Comparison of ENCODE assay signal across 13 cellular contexts in the genomic region with DNA sequence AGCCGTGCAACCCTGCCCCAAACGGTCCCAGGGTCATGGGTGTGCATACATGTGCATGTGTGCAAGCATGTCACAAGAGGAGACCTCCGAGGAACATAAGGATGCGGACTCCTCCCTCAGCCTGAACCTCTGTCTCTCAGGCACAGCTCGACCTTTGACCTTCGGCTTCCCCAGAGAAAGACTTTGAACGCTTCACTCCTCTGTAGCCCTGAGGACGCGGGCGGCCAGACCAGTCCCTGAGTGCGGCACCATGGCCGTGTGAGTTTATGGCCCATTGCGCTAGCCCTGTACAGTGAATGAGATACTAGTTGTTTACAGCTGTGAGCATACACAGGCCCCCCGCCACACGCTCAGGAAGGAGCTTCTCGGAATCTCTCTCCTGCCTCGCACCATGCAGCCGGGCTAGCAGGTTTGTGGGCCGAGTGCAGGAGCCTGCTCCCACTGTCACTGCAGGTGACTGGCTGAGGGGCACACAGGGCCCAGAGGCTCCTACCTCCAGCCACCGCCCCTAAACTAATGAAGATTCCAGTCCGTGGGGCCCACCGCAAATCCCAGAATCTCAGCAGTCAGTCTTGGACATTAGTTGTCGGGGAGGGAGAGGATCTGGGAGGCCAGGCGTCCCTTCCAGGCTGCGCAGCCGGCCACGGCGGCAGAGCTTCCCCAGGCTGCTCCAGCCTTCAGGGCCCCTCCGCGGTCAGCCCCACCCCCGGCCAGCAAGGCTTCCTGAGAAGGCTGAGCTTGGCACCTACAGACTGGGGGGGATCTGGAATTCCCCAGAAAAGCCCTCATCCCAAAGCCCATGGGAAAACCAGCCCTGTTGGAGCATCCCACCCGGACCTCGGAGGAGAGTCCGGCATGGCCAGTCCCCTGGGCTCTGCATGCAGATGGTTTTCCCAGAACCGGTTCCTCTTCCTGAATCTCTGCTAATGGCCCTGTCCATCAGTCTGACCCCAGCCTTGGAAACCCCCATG. TPM values are rescaled to one million over a fixed set of nuclear protein-coding genes. Genes with fewer than 3 reads are reported as not detected.
DNase-seq lines count a peak whose midpoint lies in the region; ATAC-seq and TF ChIP-seq lines count a peak whose summit lies in the region.
"Had no signal": no experiment of that assay in that cellular context is flagged by ENCODE, and none has a peak within 500 bp of the region (broad histone marks: within the 10 kb centered on the region; RNA-seq: fewer than 3 reads in every experiment).

No MANE protein-coding gene starts in this region.

- H3K4me3 Mint-ChIP-seq in HFFc6, result no peak overlapping the region
- no peak overlapping the region for H3K4me3 Mint-ChIP-seq in activated naive CD8-positive, alpha-beta T cell treated with anti-CD3 and anti-CD28 coated beads, Interleukin-2, amount 50 U/mL, for 24 hours

- peak overlapping the region; percentile 54 for H3K27ac Mint-ChIP-seq in HFFc6
- peak overlapping the region; percentile 96 for H3K27ac Mint-ChIP-seq in activated naive CD8-positive, alpha-beta T cell treated with anti-CD3 and anti-CD28 coated beads, Interleukin-2, amount 50 U/mL, for 24 hours

- DNase-seq in HFFc6 (no peak), left ventricle myocardium superior (peak; percentile 41), gastrocnemius medialis (no peak), adrenal gland (no peak), foreskin melanocyte (no peak), DMS79 treated with DMSO at 0.1 percent for 48 hours (lab: John Stamatoyannopoulos, UW) (no peak)
- no peak for DNase-seq in activated naive CD8-positive, alpha-beta T cell treated with anti-CD3 and anti-CD28 coated beads, Interleukin-2, amount 50 U/mL, for 24 hours
- DNase-seq: DMS53, NCI-H1092, T-helper 1 cell had no signal

- H3K36me3 ChIP-seq in gastrocnemius medialis (no peaks in the 10 kb centered on the region), adrenal gland (replicated peaks in 1 of 2) (no peaks in the 10 kb centered on the region)
- H3K36me3 ChIP-seq: gastroesophageal sphincter had no signal

- H3K27ac ChIP-seq in gastrocnemius medialis, result peak overlapping the region in 3 of 4 donors; percentile 0 to 49 (median 14)
- H3K27ac ChIP-seq in adrenal gland, result no peak overlapping the region

- ATAC-seq in activated naive CD8-positive, alpha-beta T cell treated with anti-CD3 and anti-CD28 coated beads, Interleukin-2, amount 50 U/mL, for 24 hours, result no peak
- ATAC-seq in left ventricle myocardium superior (peak; percentile 42), gastrocnemius medialis (no peak), GM19324 (IDR thresholded peaks at IDR 0.05; ENCODE audit: low FRiP score, unreplicated experiment) (no peak)
- ATAC-seq: gastroesophageal sphincter had no signal

- no peaks in the 10 kb centered on the region for H3K27me3 ChIP-seq in gastrocnemius medialis
- no peaks in the 10 kb centered on the region for H3K27me3 ChIP-seq in adrenal gland
- H3K27me3 ChIP-seq: gastroesophageal sphincter had no signal

- TF ChIP-seq CTCF in HFFc6 (IDR thresholded peaks at IDR 0.05) (no peak), gastrocnemius medialis (IDR thresholded peaks at IDR 0.05 in 4 of 5, conservative IDR thresholded peaks at IDR 0.05 in 1 of 5) (no peak), adrenal gland (IDR thresholded peaks at IDR 0.05) (no peak)

- 72 to 87% (median 85%) methylated on average over 15 to 35 of the region's 35 CpGs for WGBS in adrenal gland, 4 donors

- TF ChIP-seq POLR2A in gastrocnemius medialis (IDR thresholded peaks at IDR 0.05) (no peak), adrenal gland (IDR thresholded peaks at IDR 0.05) (no peak)

- H3K9me3 ChIP-seq in gastrocnemius medialis, result no peaks in the 10 kb centered on the region
- no peaks in the 10 kb centered on the region for H3K9me3 ChIP-seq in adrenal gland (replicated peaks in 1 of 3)
- H3K9me3 ChIP-seq: gastroesophageal sphincter had no signal

- H3K36me3 Mint-ChIP-seq in HFFc6 (ENCODE audit: low read depth), result peaks cover 18% of the 10 kb centered on the region
- H3K36me3 Mint-ChIP-seq in activated naive CD8-positive, alpha-beta T cell treated with anti-CD3 and anti-CD28 coated beads, Interleukin-2, amount 50 U/mL, for 24 hours (ENCODE audit: low read depth), result peaks cover 12% of the 10 kb centered on the region

- peaks cover 13% of the 10 kb centered on the region for H3K27me3 Mint-ChIP-seq in HFFc6 (ENCODE audit: insufficient read depth)
- H3K27me3 Mint-ChIP-seq in activated naive CD8-positive, alpha-beta T cell treated with anti-CD3 and anti-CD28 coated beads, Interleukin-2, amount 50 U/mL, for 24 hours, result no peaks in the 10 kb centered on the region

- peaks cover 48 to 69% of the 10 kb centered on the region in 2 donors for H3K4me1 ChIP-seq in gastrocnemius medialis
- peaks cover 0 to 4% of the 10 kb centered on the region in 2 donors for H3K4me1 ChIP-seq in adrenal gland (replicated peaks in 1 of 2)

- no peak overlapping the region for H3K4me3 ChIP-seq in gastrocnemius medialis
- no peak overlapping the region for H3K4me3 ChIP-seq in adrenal gland
- H3K4me3 ChIP-seq: gastroesophageal sphincter had no signal

- in situ Hi-C loops in gastrocnemius medialis (cut with MboI; ENCODE audit: low sequenced_read_pairs in 4 of 4), result no loop called here

- peaks cover 8% of the 10 kb centered on the region for H3K9me3 Mint-ChIP-seq in HFFc6
- peaks cover 4% of the 10 kb centered on the region for H3K9me3 Mint-ChIP-seq in activated naive CD8-positive, alpha-beta T cell treated with anti-CD3 and anti-CD28 coated beads, Interleukin-2, amount 50 U/mL, for 24 hours

- peaks cover 76% of the 10 kb centered on the region for H3K4me1 Mint-ChIP-seq in HFFc6 (ENCODE audit: low read depth)
- H3K4me1 Mint-ChIP-seq in activated naive CD8-positive, alpha-beta T cell treated with anti-CD3 and anti-CD28 coated beads, Interleukin-2, amount 50 U/mL, for 24 hours, result peaks cover 81% of the 10 kb centered on the region

- intact Hi-C loops in left ventricle myocardium superior (cut with micrococcal nuclease), result no loop called here
- intact Hi-C loops in gastrocnemius medialis (cut with DNase I; ENCODE audit: low total_unique reads), result no loop called here
- intact Hi-C loops in adrenal gland (cut with DNase I), result no loop called here

RNA-seq across cellular contexts. Expression of gene RASA3, which starts 10.6 kb away (rescaled TPM):
- total RNA-seq in HFFc6 (2021; fragmentation: NEBNext Ultra II Directional; extraction: Animal tissue kit (Norgen Biotek cat#: 25700)), result 10 to 100 TPM; 31.6 to 37.6 (median 33.1) TPM
- total RNA-seq in left ventricle myocardium superior (12.3 TPM), gastrocnemius medialis (10 to 100 TPM in 2 of 4 donors, 1 to 10 TPM in 2; 3.4 to 22.2 (median 10.8) TPM), adrenal gland (10 to 100 TPM in 2 of 8 donors, 1 to 10 TPM in 6; 5.0 to 11.7 (median 8.0) TPM)
- polyA plus RNA-seq in adrenal gland, result 1 to 10 TPM; 2.9 to 8.2 (median 5.4) TPM

RNA-seq across cellular contexts. Expression of gene CFAP97D2, which starts 57.3 kb away (rescaled TPM):
- total RNA-seq in HFFc6 (2021; fragmentation: NEBNext Ultra II Directional; extraction: Animal tissue kit (Norgen Biotek cat#: 25700)), result not detected
- total RNA-seq in left ventricle myocardium superior, result not detected
- not detected for total RNA-seq in gastrocnemius medialis
- not detected for total RNA-seq in adrenal gland
- not detected for polyA plus RNA-seq in adrenal gland
- total RNA-seq: gastroesophageal sphincter, lung microvascular endothelial cell had no signal

Comparison
In these comparisons a context has a peak if more than half of its experiments do, and no peak if none do; other contexts are left out.
1. H3K27ac ChIP-seq: peak in gastrocnemius medialis (3 of 4); none in adrenal gland (0 of 5).